Comparison of ENCODE assay signal across 20 cellular contexts in the genomic region with DNA sequence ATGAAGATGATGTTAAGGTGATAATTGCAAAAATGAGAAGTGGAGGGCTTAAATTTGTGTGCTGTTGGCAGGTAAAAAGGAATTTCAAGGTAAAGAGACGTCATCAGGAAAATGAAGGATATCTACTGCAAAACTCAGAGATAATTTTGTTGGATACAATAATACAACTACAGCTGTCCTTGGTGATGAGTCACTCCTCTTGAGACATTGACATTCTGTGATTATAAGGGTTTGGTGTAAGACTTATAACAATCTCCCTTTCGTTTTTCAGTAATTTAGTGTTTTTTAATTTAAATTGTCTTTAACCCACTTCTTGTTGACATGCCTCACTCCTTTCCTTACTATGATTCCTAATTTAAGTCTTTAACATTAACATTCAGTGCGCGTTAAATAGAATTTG.
"Had no signal": no experiment of that assay in that cellular context is flagged by ENCODE, and none has a peak within 500 bp of the region (broad histone marks: within the 10 kb centered on the region; RNA-seq: fewer than 3 reads in every experiment).

No MANE protein-coding gene starts in this region.

- H3K27ac ChIP-seq: tibial artery, vagina had no signal

- H3K4me3 ChIP-seq: tibial artery, vagina had no signal

- H3K4me3 Mint-ChIP-seq: activated CD8-positive, alpha-beta memory T cell treated with anti-CD3 and anti-CD28 coated beads, Interleukin-2, amount 10 ng/mL, durations not matched to agents 7 days and 5 days; activated T-cell treated with anti-CD3 and anti-CD28 coated beads, Interleukin-2, amount 50 U/mL, for 4 hours; effector memory CD8-positive, alpha-beta T cell; natural killer cell treated with Interleukin-12 subunit alpha and Interleukin-12 subunit beta and Interleukin-15 and Interleukin-18, amount 100 ng/mL, for 72 hours; stimulated activated memory B cell treated with anti-CD40 and anti-IgM and Interleukin-4, amounts not matched to agents 10 μg/mL and 1 μg/mL and 100 μg/mL, for 72 hours had no signal

- H3K36me3 Mint-ChIP-seq: activated CD8-positive, alpha-beta memory T cell treated with anti-CD3 and anti-CD28 coated beads, Interleukin-2, amount 10 ng/mL, durations not matched to agents 7 days and 5 days; stimulated activated memory B cell treated with anti-CD40 and anti-IgM and Interleukin-4, amounts not matched to agents 10 μg/mL and 1 μg/mL and 100 μg/mL, for 72 hours had no signal

- H3K4me1 ChIP-seq: tibial artery, vagina had no signal

- H3K4me1 Mint-ChIP-seq: activated CD8-positive, alpha-beta memory T cell treated with anti-CD3 and anti-CD28 coated beads, Interleukin-2, amount 10 ng/mL, durations not matched to agents 7 days and 5 days; stimulated activated memory B cell treated with anti-CD40 and anti-IgM and Interleukin-4, amounts not matched to agents 10 μg/mL and 1 μg/mL and 100 μg/mL, for 72 hours had no signal

- H3K27ac Mint-ChIP-seq: activated CD8-positive, alpha-beta memory T cell treated with anti-CD3 and anti-CD28 coated beads, Interleukin-2, amount 10 ng/mL, durations not matched to agents 7 days and 5 days; activated naive CD4-positive, alpha-beta T cell treated with anti-CD3 and anti-CD28 coated beads, Interleukin-2, amount 50 U/mL, for 72 hours; effector memory CD8-positive, alpha-beta T cell; natural killer cell treated with Interleukin-12 subunit alpha and Interleukin-12 subunit beta and Interleukin-15 and Interleukin-18, amount 100 ng/mL, for 72 hours; progenitor cell of endocrine pancreas; stimulated activated memory B cell treated with anti-CD40 and anti-IgM and Interleukin-4, amounts not matched to agents 10 μg/mL and 1 μg/mL and 100 μg/mL, for 72 hours had no signal

- ATAC-seq: activated CD8-positive, alpha-beta memory T cell treated with anti-CD3 and anti-CD28 coated beads, Interleukin-2, amount 10 ng/mL, durations not matched to agents 7 days and 5 days; activated naive CD4-positive, alpha-beta T cell treated with anti-CD3 and anti-CD28 coated beads, Interleukin-2, amount 50 U/mL, for 72 hours; activated T-cell treated with anti-CD3 and anti-CD28 coated beads, Interleukin-2, amount 50 U/mL, for 4 hours; effector memory CD8-positive, alpha-beta T cell; left lobe of liver; natural killer cell treated with Interleukin-12 subunit alpha and Interleukin-12 subunit beta and Interleukin-15 and Interleukin-18, amount 100 ng/mL, for 72 hours; right cardiac atrium; stimulated activated memory B cell treated with anti-CD40 and anti-IgM and Interleukin-4, amounts not matched to agents 10 μg/mL and 1 μg/mL and 100 μg/mL, for 72 hours had no signal

- H3K36me3 ChIP-seq: tibial artery, vagina had no signal

- H3K27me3 Mint-ChIP-seq: activated CD8-positive, alpha-beta memory T cell treated with anti-CD3 and anti-CD28 coated beads, Interleukin-2, amount 10 ng/mL, durations not matched to agents 7 days and 5 days; effector memory CD8-positive, alpha-beta T cell; natural killer cell treated with Interleukin-12 subunit alpha and Interleukin-12 subunit beta and Interleukin-15 and Interleukin-18, amount 100 ng/mL, for 72 hours; progenitor cell of endocrine pancreas; stimulated activated memory B cell treated with anti-CD40 and anti-IgM and Interleukin-4, amounts not matched to agents 10 μg/mL and 1 μg/mL and 100 μg/mL, for 72 hours had no signal

- H3K27me3 ChIP-seq: tibial artery, vagina had no signal

- DNase-seq: activated CD4-positive, alpha-beta T cell treated with anti-CD3 and anti-CD28 coated beads, Interleukin-2, amount 50 U/mL, for 48 hours; activated CD4-positive, CD25-positive, alpha-beta regulatory T cell treated with anti-CD3 and anti-CD28 coated beads, Interleukin-2, amount 50 U/mL, for 72 hours; activated CD8-positive, alpha-beta memory T cell treated with anti-CD3 and anti-CD28 coated beads, Interleukin-2, amount 10 ng/mL, durations not matched to agents 7 days and 5 days; activated effector memory CD4-positive, alpha-beta T cell treated with anti-CD3 and anti-CD28 coated beads, Interleukin-2, amount 50 U/mL, for 16 hours; activated T-cell treated with anti-CD3 and anti-CD28 coated beads, Interleukin-2, amount 50 U/mL, for 4 hours; cortex of kidney; effector memory CD8-positive, alpha-beta T cell; foreskin melanocyte; head of caudate nucleus; islet precursor cell; nucleus accumbens; right cardiac atrium; stimulated activated CD4-positive, alpha-beta T cell treated with anti-CD3 and anti-CD28 coated beads, Interleukin-1b, Interleukin-23, amount 100 ng/mL, for 48 hours; tibial artery had no signal

- H3K9me3 ChIP-seq: tibial artery, vagina had no signal
